In genomic region chr18:62339106-62339988, GRCh38 we compare ENCODE assay signal across 8 cellular contexts. TPM values are rescaled to one million over a fixed set of nuclear protein-coding genes. Genes with fewer than 3 reads are reported as not detected.
DNase-seq lines count a peak whose midpoint lies in the region; ATAC-seq and TF ChIP-seq lines count a peak whose summit lies in the region.

No MANE protein-coding gene starts in this region.

- H3K79me2 ChIP-seq in GM23338 (replicated peaks; ENCODE audit: insufficient read depth): peaks cover 18% of the 10 kb centered on the region

- DNase-seq in A172 (ENCODE audit: low spot score): peak; percentile 76
- peak; percentile 64 for DNase-seq in GM23338 (ENCODE audit: low spot score)
- DNase-seq in T-helper 2 cell treated with Interferon-gamma antibody and Interleukin-4, amounts not matched to agents 5 μg/mL and 100 μg/mL, for 36 hours (ENCODE audit: low spot score): peak; percentile 72
- DNase-seq in foreskin keratinocyte: peak; percentile 44 to 74
- no peak for DNase-seq in posterior vena cava (ENCODE audit: low spot score)
- no peak for DNase-seq in activated CD4-positive, CD25-positive, alpha-beta regulatory T cell treated with anti-CD3 and anti-CD28 coated beads, Interleukin-2, amount 50 U/mL, for 72 hours
- DNase-seq in stimulated activated naive CD4-positive, alpha-beta T cell (lab: John Stamatoyannopoulos, UW): no peak

- peak overlapping the region; percentile 41; the same call in 1 of the 2 replicates for H3K27ac ChIP-seq in GM23338 (ENCODE audit: low read depth)
- no peak overlapping the region for H3K27ac ChIP-seq in foreskin keratinocyte

- TF ChIP-seq CTCF in GM23338 (conservative IDR thresholded peaks at IDR 0.05; ENCODE audit: low read depth in 2 of 2) (no peak), foreskin keratinocyte (conservative IDR thresholded peaks at IDR 0.05) (no peak)

- peaks cover 52% of the 10 kb centered on the region for H3K4me1 ChIP-seq in GM23338 (ENCODE audit: insufficient read depth)
- H3K4me1 ChIP-seq in foreskin keratinocyte: peaks cover 3% of the 10 kb centered on the region

- no peaks in the 10 kb centered on the region; the same call in 1 of the 2 replicates for H4K20me1 ChIP-seq in GM23338 (replicated peaks; ENCODE audit: insufficient read depth)

- peak overlapping the region; percentile 29 for H3K4me3 ChIP-seq in GM23338

- H2AFZ ChIP-seq in GM23338: peak overlapping the region; percentile 6; the same call in 1 of the 2 replicates

- H3K4me1 Mint-ChIP-seq in GM23338: peaks cover 62% of the 10 kb centered on the region
- peaks cover 55% of the 10 kb centered on the region for H3K4me1 Mint-ChIP-seq in T-helper 2 cell treated with Interferon-gamma antibody and Interleukin-4, amounts not matched to agents 5 μg/mL and 100 μg/mL, for 36 hours (ENCODE audit: low read depth)

- peak; percentile 76 for ATAC-seq in GM23338
- ATAC-seq in foreskin keratinocyte: peak; percentile 97
- no peak for ATAC-seq in HG03159 (IDR thresholded peaks at IDR 0.05; ENCODE audit: unreplicated experiment)

- peak overlapping the region; percentile 67 for H3K4me3 Mint-ChIP-seq in GM23338
- peak overlapping the region; percentile 80 for H3K4me3 Mint-ChIP-seq in T-helper 2 cell treated with Interferon-gamma antibody and Interleukin-4, amounts not matched to agents 5 μg/mL and 100 μg/mL, for 36 hours

- H3K36me3 Mint-ChIP-seq in GM23338 (ENCODE audit: low read depth): no peaks in the 10 kb centered on the region
- H3K36me3 Mint-ChIP-seq in T-helper 2 cell treated with Interferon-gamma antibody and Interleukin-4, amounts not matched to agents 5 μg/mL and 100 μg/mL, for 36 hours (ENCODE audit: low read depth): peaks cover 44% of the 10 kb centered on the region

- H3K9me3 Mint-ChIP-seq in GM23338: no peaks in the 10 kb centered on the region; the same call in 2 of the 3 replicates
- no peaks in the 10 kb centered on the region for H3K9me3 Mint-ChIP-seq in T-helper 2 cell treated with Interferon-gamma antibody and Interleukin-4, amounts not matched to agents 5 μg/mL and 100 μg/mL, for 36 hours

- peak overlapping the region; percentile 74 for H3K4me2 ChIP-seq in GM23338

- H3K27ac Mint-ChIP-seq in GM23338: peak overlapping the region; percentile 17
- H3K27ac Mint-ChIP-seq in T-helper 2 cell treated with Interferon-gamma antibody and Interleukin-4, amounts not matched to agents 5 μg/mL and 100 μg/mL, for 36 hours: peak overlapping the region; percentile 95

- H3K27me3 Mint-ChIP-seq in GM23338 (ENCODE audit: insufficient read depth, low read depth, poor library complexity): peaks cover under 1% of the 10 kb centered on the region
- no peaks in the 10 kb centered on the region for H3K27me3 Mint-ChIP-seq in T-helper 2 cell treated with Interferon-gamma antibody and Interleukin-4, amounts not matched to agents 5 μg/mL and 100 μg/mL, for 36 hours (ENCODE audit: low read depth)

- intact Hi-C loops in posterior vena cava (cut with DNase I): loop anchor here in 1 of 2 donors (10.0 kb wide), 1 partner anchor 55 kb away; no protein-coding TSS in a partner anchor

- H3K27me3 ChIP-seq in GM23338 (ENCODE audit: insufficient read depth) (no peaks in the 10 kb centered on the region), foreskin keratinocyte (peaks cover under 1% of the 10 kb centered on the region)

- H3K9me2 ChIP-seq in GM23338 (ENCODE audit: insufficient read depth): no peaks in the 10 kb centered on the region

- no peaks in the 10 kb centered on the region; the same call in none of the 2 replicates for H3F3A ChIP-seq in GM23338 (replicated peaks; ENCODE audit: low read depth)

- H3K36me3 ChIP-seq in GM23338 (ENCODE audit: insufficient read depth): no peaks in the 10 kb centered on the region

TF ChIP-seq in GM23338, 12 proteins besides CTCF, POLR2A, EP300 and RAD21 (continues in another document):
- TF ChIP-seq POLR2AphosphoS5 (IDR thresholded peaks at IDR 0.05; ENCODE audit: low read depth) (no peak), ZNF462 (CRISPR knock-in tag; IDR thresholded peaks at IDR 0.05) (no peak), NANOG (IDR thresholded peaks at IDR 0.05; ENCODE audit: borderline replicate concordance) (no peak), ZNF331 (CRISPR knock-in tag; IDR thresholded peaks at IDR 0.05; ENCODE audit: low read depth) (no peak), STAT1 (IDR thresholded peaks at IDR 0.05; ENCODE audit: unreplicated experiment) (no peak), ETS1 (IDR thresholded peaks at IDR 0.05) (no peak), EZH2 (IDR thresholded peaks at IDR 0.05; ENCODE audit: low read depth, unreplicated experiment) (no peak), ZNF114 (CRISPR knock-in tag; IDR thresholded peaks at IDR 0.05) (no peak), CREB1 (CRISPR knock-in tag; IDR thresholded peaks at IDR 0.05; ENCODE audit: low read depth) (no peak), JUNB (IDR thresholded peaks at IDR 0.05; ENCODE audit: unreplicated experiment) (no peak), EZH2phosphoT487 (IDR thresholded peaks at IDR 0.05; ENCODE audit: unreplicated experiment) (no peak)

RNA-seq across cellular contexts. Expression of gene TNFRSF11A, which starts 14.2 kb away (rescaled TPM):
- 0.62 and 3.4 TPM in 2 replicates for total RNA-seq in A172 (2014; rRNA removed; shearing (Covaris generic))
- total RNA-seq in GM23338 (2014; rRNA removed; shearing (Covaris generic)): 7.3 and 25.4 TPM in 2 replicates
- 3.8 and 5.6 TPM in 2 replicates for polyA plus RNA-seq in GM23338 (2016; fragmentation: Nextera tagmentation; extraction: Ambion mirVana)
- 0.63 and 1.1 TPM in 2 replicates for total RNA-seq in foreskin keratinocyte
- polyA plus RNA-seq in foreskin keratinocyte: 0.39 and 0.58 TPM in 2 replicates
- total RNA-seq in posterior vena cava: 10 to 100 TPM in 1 of 2 donors, 1 to 10 TPM in 1; 7.2 to 11.1 TPM

Comparison
In these comparisons a context has a peak if more than half of its experiments do, and no peak if none do; other contexts are left out.
1. DNase-seq: peak in A172 (single experiment), GM23338 (single experiment), T-helper 2 cell treated with Interferon-gamma antibody and Interleukin-4, amounts not matched to agents 5 μg/mL and 100 μg/mL, for 36 hours (single experiment) and foreskin keratinocyte (2 of 2); none in posterior vena cava (single experiment), activated CD4-positive, CD25-positive, alpha-beta regulatory T cell treated with anti-CD3 and anti-CD28 coated beads, Interleukin-2, amount 50 U/mL, for 72 hours (single experiment) and stimulated activated naive CD4-positive, alpha-beta T cell (0 of 6).